ENCODE assay signal across 19 cellular contexts in the genomic region with DNA sequence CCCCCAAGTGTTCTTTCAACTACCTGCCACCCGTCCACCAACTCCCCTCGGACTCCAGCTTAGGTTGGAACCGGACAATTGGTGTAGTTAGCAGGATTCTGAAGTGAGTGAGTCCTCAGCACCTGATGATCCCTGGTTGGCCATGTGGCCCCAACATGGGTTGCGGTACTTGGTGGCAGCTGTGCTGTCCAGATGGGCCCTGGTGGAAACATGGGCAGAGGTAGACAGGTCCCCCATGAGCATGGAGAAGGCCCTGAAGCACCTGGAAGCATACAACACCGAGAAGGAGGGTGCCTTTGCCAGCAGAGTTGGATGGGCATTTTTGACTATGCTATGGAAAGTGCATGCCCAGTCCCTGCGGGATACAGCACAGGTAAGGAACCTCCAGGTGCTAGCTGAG.
"Had no signal": no experiment of that assay in that cellular context is flagged by ENCODE, and none has a peak within 500 bp of the region (broad histone marks: within the 10 kb centered on the region; RNA-seq: fewer than 3 reads in every experiment).

No MANE protein-coding gene starts in this region.

- H3K36me3 ChIP-seq: heart left ventricle, pancreas, thoracic aorta, transverse colon had no signal

- H3K27me3 Mint-ChIP-seq: central memory CD8-positive, alpha-beta T cell; progenitor cell of endocrine pancreas; stimulated activated naive CD8-positive, alpha-beta T cell treated with anti-CD3 and anti-CD28 coated beads, Interleukin-15, amount 100 ng/mL, for 72 hours had no signal

- H3K4me1 Mint-ChIP-seq: central memory CD8-positive, alpha-beta T cell; naive thymus-derived CD4-positive, alpha-beta T cell; neural crest cell; stimulated activated memory B cell treated with anti-CD40 and anti-IgM and Interleukin-4, amounts not matched to agents 10 μg/mL and 1 μg/mL and 100 μg/mL, for 72 hours; stimulated activated naive CD8-positive, alpha-beta T cell treated with anti-CD3 and anti-CD28 coated beads, Interleukin-15, amount 100 ng/mL, for 72 hours had no signal

- H3K4me3 Mint-ChIP-seq: central memory CD8-positive, alpha-beta T cell; naive thymus-derived CD4-positive, alpha-beta T cell; neural crest cell; stimulated activated memory B cell treated with anti-CD40 and anti-IgM and Interleukin-4, amounts not matched to agents 10 μg/mL and 1 μg/mL and 100 μg/mL, for 72 hours; stimulated activated naive CD8-positive, alpha-beta T cell treated with anti-CD3 and anti-CD28 coated beads, Interleukin-15, amount 100 ng/mL, for 72 hours had no signal

- H3K27ac Mint-ChIP-seq: progenitor cell of endocrine pancreas; stimulated activated memory B cell treated with anti-CD40 and anti-IgM and Interleukin-4, amounts not matched to agents 10 μg/mL and 1 μg/mL and 100 μg/mL, for 72 hours had no signal

- ATAC-seq: heart left ventricle; naive thymus-derived CD4-positive, alpha-beta T cell; stimulated activated memory B cell treated with anti-CD40 and anti-IgM and Interleukin-4, amounts not matched to agents 10 μg/mL and 1 μg/mL and 100 μg/mL, for 72 hours; stimulated activated naive CD8-positive, alpha-beta T cell treated with anti-CD3 and anti-CD28 coated beads, Interleukin-15, amount 100 ng/mL, for 72 hours had no signal

- H3K4me3 ChIP-seq: dorsolateral prefrontal cortex, heart left ventricle, pancreas, thoracic aorta, transverse colon had no signal

- H3K36me3 Mint-ChIP-seq: stimulated activated memory B cell treated with anti-CD40 and anti-IgM and Interleukin-4, amounts not matched to agents 10 μg/mL and 1 μg/mL and 100 μg/mL, for 72 hours had no signal

- H3K9me3 Mint-ChIP-seq: central memory CD8-positive, alpha-beta T cell; stimulated activated naive CD8-positive, alpha-beta T cell treated with anti-CD3 and anti-CD28 coated beads, Interleukin-15, amount 100 ng/mL, for 72 hours had no signal

- H3K9me3 ChIP-seq: heart left ventricle, pancreas, thoracic aorta, transverse colon had no signal

- H3K27me3 ChIP-seq: dorsolateral prefrontal cortex, heart left ventricle, pancreas, transverse colon had no signal

- H3K4me1 ChIP-seq: heart left ventricle, transverse colon had no signal

- DNase-seq: cortex of kidney; dorsolateral prefrontal cortex; effector CD8-positive, alpha-beta T cell; foreskin fibroblast; heart left ventricle; hippocampal formation; kidney glomerular epithelial cell; naive thymus-derived CD4-positive, alpha-beta T cell; nucleus accumbens; right cardiac atrium; stimulated activated CD4-positive, alpha-beta T cell treated with anti-CD3 and anti-CD28 coated beads, Interleukin-4, amount 100 ng/mL, for 1 hour; stimulated activated naive CD8-positive, alpha-beta T cell treated with anti-CD3 and anti-CD28 coated beads, Interleukin-15, amount 100 ng/mL, for 72 hours; transverse colon had no signal

- H3K27ac ChIP-seq: dorsolateral prefrontal cortex, heart left ventricle, pancreas, thoracic aorta, transverse colon had no signal
